Comparison of ENCODE assay signal across 15 cellular contexts in the genomic region with DNA sequence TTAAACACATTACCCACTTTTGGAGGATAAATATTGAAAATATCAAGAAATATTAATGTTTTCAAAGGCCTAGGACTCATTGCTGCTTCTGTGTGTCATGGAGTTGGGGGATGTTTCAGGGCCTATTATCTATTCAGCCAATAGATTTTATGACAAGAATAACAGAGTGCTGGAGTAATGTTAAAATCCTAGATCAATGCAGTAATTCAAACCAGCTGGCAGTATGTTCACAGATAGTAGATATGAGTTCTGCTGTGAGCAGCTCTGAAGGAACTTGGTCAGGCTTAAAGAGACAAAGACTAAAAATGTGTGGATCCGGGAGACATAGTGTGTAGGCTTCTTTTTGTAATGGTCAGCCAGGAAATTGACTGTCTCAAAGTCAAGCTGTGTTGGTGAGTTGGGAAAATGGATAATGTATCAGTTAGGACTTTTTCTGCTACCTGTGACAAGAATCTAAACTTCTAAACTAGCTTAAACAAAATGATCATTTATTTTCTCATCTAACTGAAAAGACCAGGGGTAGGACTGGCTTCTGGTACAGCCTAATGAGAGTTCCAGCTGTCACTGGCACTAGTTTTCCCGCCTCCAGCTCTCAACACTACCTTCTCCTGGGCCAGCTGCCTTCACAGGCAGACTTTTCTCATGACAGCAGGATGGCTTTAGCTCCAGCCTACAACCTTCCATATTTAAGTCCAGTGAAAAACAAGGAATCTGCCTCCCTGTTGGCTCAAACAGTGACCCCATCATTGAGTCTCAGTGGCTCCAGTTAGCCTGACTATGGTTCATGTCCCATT. TPM values are rescaled to one million over a fixed set of nuclear protein-coding genes. Genes with fewer than 3 reads are reported as not detected.
A peak's percentile ranks its signal among the peaks of the same experiment; 100 is the strongest.
DNase-seq lines count a peak whose midpoint lies in the region; ATAC-seq, FAIRE-seq and TF ChIP-seq lines count a peak whose summit lies in the region.
"Had no signal": no experiment of that assay in that cellular context is flagged by ENCODE, and none has a peak within 500 bp of the region (broad histone marks: within the 10 kb centered on the region; RNA-seq: fewer than 3 reads in every experiment).

No MANE protein-coding gene starts in this region.

- ATAC-seq in Right ventricle myocardium superior (ENCODE audit: poor library complexity) (peak; percentile 28), HG03469 (IDR thresholded peaks at IDR 0.05; ENCODE audit: unreplicated experiment) (no peak), HG03175 (IDR thresholded peaks at IDR 0.05; ENCODE audit: unreplicated experiment) (no peak)

- TF ChIP-seq POLR2A in sigmoid colon (IDR thresholded peaks at IDR 0.05), result no peak
- TF ChIP-seq POLR2A in GM12891 (IDR thresholded peaks at IDR 0.05; ENCODE audit: low read depth, low read length), result no peak

- no peaks in the 10 kb centered on the region for H3K27me3 ChIP-seq in CD4-positive, alpha-beta memory T cell (ENCODE audit: insufficient read depth, low read length)
- no peaks in the 10 kb centered on the region for H3K27me3 ChIP-seq in sigmoid colon
- H3K27me3 ChIP-seq: SJSA1 had no signal

- 69 to 99% methylated on average over 2 of the region's 2 CpGs for WGBS in sigmoid colon, 2 donors

- FAIRE-seq in GM12891 (lab: Jason Lieb, UNC), result no peak

- POLR2A ChIA-PET in CD4-positive, alpha-beta memory T cell (lab: Charles Lee; ENCODE audit: partially characterized antibody), result interaction anchor here (1.1 kb wide), 1 partner anchor 14 kb away, joined by 3 read pairs; no protein-coding TSS in a partner anchor

- no peak for DNase-seq in CD4-positive, alpha-beta memory T cell
- DNase-seq in NCI-H1694 treated with DMSO at 0.1 percent for 48 hours (lab: John Stamatoyannopoulos, UW), result peak; percentile 61
- DNase-seq in Right ventricle myocardium superior, result no peak
- no peak for DNase-seq in sigmoid colon
- no peak for DNase-seq in NCI-H2107 treated with DMSO at 0.1 percent for 48 hours (lab: John Stamatoyannopoulos, UW; ENCODE audit: unreplicated experiment)
- no peak for DNase-seq in GM12891 (ENCODE audit: insufficient read length, low spot score)
- DNase-seq: erythroblast, GDM1, H9, NCI-H2029 had no signal

- no peaks in the 10 kb centered on the region for H3K9me3 Mint-ChIP-seq in CD4-positive, alpha-beta memory T cell
- H3K9me3 Mint-ChIP-seq: H9 had no signal

- no peaks in the 10 kb centered on the region for H3K9me3 ChIP-seq in CD4-positive, alpha-beta memory T cell (ENCODE audit: control insufficient read depth in 1 of 2, low read length in 2 of 2)
- H3K9me3 ChIP-seq in sigmoid colon, result no peaks in the 10 kb centered on the region
- H3K9me3 ChIP-seq: SJSA1 had no signal

- no peak overlapping the region for H3K4me3 Mint-ChIP-seq in CD4-positive, alpha-beta memory T cell
- H3K4me3 Mint-ChIP-seq: H9 had no signal

- H3K4me1 Mint-ChIP-seq in CD4-positive, alpha-beta memory T cell, result peaks cover 0 to 16% (median 5%) of the 10 kb centered on the region in 4 donors

- no peak overlapping the region for H3K27ac ChIP-seq in CD4-positive, alpha-beta memory T cell (ENCODE audit: low read depth, low read length)
- H3K27ac ChIP-seq in sigmoid colon, result peak overlapping the region in 3 of 4 donors; percentile 61 to 71 (median 69)
- H3K27ac ChIP-seq: C4-2B, parathyroid adenoma, SJSA1 had no signal

- peaks cover 43% of the 10 kb centered on the region for H3K36me3 ChIP-seq in CD4-positive, alpha-beta memory T cell (ENCODE audit: insufficient read depth, low read length)
- H3K36me3 ChIP-seq in sigmoid colon, result peaks cover 0 to 48% (median under 1%) of the 10 kb centered on the region in 4 donors
- H3K36me3 ChIP-seq: SJSA1 had no signal

- no peak for TF ChIP-seq CTCF in sigmoid colon (IDR thresholded peaks at IDR 0.05)

- H3K4me1 ChIP-seq in CD4-positive, alpha-beta memory T cell (ENCODE audit: insufficient read depth, low read length), result no peaks in the 10 kb centered on the region
- peaks cover 0 to 26% (median 24%) of the 10 kb centered on the region in 4 donors for H3K4me1 ChIP-seq in sigmoid colon

- CTCF ChIA-PET in CD4-positive, alpha-beta memory T cell (lab: Charles Lee; ENCODE audit: partially characterized antibody), result interaction anchor here (0.9 to 3.5 kb wide), 3 partner anchors 16 to 114 kb away, joined by 3 to 11 read pairs (median 3); a partner anchor contains a TSS

- peaks cover 61 to 87% of the 10 kb centered on the region in 2 donors for H3K36me3 Mint-ChIP-seq in CD4-positive, alpha-beta memory T cell

- H3K27me3 Mint-ChIP-seq in CD4-positive, alpha-beta memory T cell, result no peaks in the 10 kb centered on the region

- intact Hi-C loops in CD4-positive, alpha-beta memory T cell (cut with micrococcal nuclease), result no loop called here
- intact Hi-C loops in Right ventricle myocardium superior (cut with DNase I) (loop anchor here (5.0 kb wide), 1 partner anchor 39 kb away; a partner anchor contains a TSS), sigmoid colon (cut with DNase I) (no loop called here)

- H3K4me3 ChIP-seq in CD4-positive, alpha-beta memory T cell (ENCODE audit: low read length in 2 of 2), result no peak overlapping the region
- H3K4me3 ChIP-seq in sigmoid colon, result no peak overlapping the region
- H3K4me3 ChIP-seq: SJSA1 had no signal

- no peak for TF ChIP-seq EP300 in sigmoid colon (IDR thresholded peaks at IDR 0.05)

- H3K27ac Mint-ChIP-seq in CD4-positive, alpha-beta memory T cell, result peak overlapping the region in 5 of 7 donors; percentile 22 to 91 (median 49)
- H3K27ac Mint-ChIP-seq: H9 had no signal

TF ChIP-seq in GM12891, 5 proteins besides CTCF, POLR2A, EP300 and RAD21:
- no peak for TF ChIP-seq POU2F2 (IDR thresholded peaks at IDR 0.05; ENCODE audit: low read depth, low read length)
- no peak for TF ChIP-seq PAX5 (IDR thresholded peaks at IDR 0.05; ENCODE audit: insufficient read depth, low read length, severe bottlenecking)
- TF ChIP-seq SPI1 (IDR thresholded peaks at IDR 0.05; ENCODE audit: low read depth, low read length), result no peak
- TF ChIP-seq POLR2AphosphoS5 (IDR thresholded peaks at IDR 0.05; ENCODE audit: low read depth, low read length), result no peak
- TF ChIP-seq TAF1 (IDR thresholded peaks at IDR 0.05; ENCODE audit: low read depth, low read length), result no peak

RNA-seq across cellular contexts. Expression of a gene that starts 16.3 kb away (rescaled TPM):
- 1 to 10 TPM; 6.6 to 7.5 TPM for total RNA-seq in CD4-positive, alpha-beta memory T cell
- polyA plus RNA-seq in CD4-positive, alpha-beta memory T cell, result 1 to 10 TPM; 2.2 to 7.1 TPM
- total RNA-seq in Right ventricle myocardium superior (7.1 TPM), sigmoid colon (1 to 10 TPM; 3.9 to 5.4 (median 4.8) TPM)
- 1 to 10 TPM; 1.8 to 4.0 (median 3.5) TPM for polyA plus RNA-seq in sigmoid colon
- polyA plus RNA-seq in GM12891 (2012; ENCODE audit: low read depth, missing spikeins), result 3.1 TPM

RNA-seq across cellular contexts. Expression of a gene that starts 38.8 kb away (rescaled TPM):
- 100 to 1,000 TPM; 185 to 186 TPM for total RNA-seq in CD4-positive, alpha-beta memory T cell
- 10 to 100 TPM; 21.7 to 35.0 TPM for polyA plus RNA-seq in CD4-positive, alpha-beta memory T cell
- total RNA-seq in Right ventricle myocardium superior (122 TPM), sigmoid colon (10 to 100 TPM; 38.4 to 53.5 (median 49.3) TPM)
- 1 to 10 TPM; 3.0 to 9.5 (median 9.3) TPM for polyA plus RNA-seq in sigmoid colon
- 0.65 TPM for polyA plus RNA-seq in GM12891 (2012; ENCODE audit: low read depth, missing spikeins)
